In the genomic region with DNA sequence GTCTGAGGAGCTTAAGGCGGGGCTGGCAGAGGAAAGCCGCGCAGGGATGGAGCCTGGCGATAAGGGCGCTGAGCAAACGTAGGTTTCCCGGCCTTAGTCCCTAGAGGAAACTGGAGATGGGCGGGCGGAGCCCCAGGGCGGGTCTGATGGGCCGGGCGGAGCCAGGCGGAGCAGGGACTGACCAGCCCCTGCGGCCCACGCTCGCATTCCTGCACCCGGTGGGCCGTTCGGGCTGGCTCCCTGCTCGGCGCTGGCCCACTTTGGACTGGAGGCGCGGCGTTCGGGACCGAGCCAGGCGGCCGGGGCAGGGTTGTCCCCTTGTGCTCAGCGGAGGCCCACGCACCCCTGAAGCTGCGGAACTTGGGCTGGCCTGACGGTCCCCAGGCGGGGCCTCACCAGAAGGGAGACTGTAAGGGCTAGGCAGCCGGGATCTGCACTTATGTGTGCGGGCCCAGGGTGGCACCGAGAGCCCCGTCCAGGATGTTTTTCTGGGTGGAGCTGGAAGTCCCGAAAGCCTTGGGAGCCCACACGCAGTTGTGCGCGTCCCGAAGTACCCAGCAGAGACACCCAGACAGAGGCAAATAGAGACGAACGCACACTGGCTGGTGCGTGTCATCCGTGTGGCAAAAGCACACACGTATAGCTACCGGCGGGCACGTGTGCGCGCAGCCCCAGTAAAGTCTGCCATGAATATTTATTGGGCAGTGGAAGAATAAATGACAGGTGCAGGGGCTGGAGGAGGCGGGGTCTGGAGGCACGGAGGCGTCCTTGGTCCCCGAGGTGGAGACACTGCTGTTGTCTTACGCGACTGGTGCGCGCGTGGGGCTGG, we compare ENCODE assay signal across 9 cellular contexts. TPM values are rescaled to one million over a fixed set of nuclear protein-coding genes. Genes with fewer than 3 reads are reported as not detected.
DNase-seq lines count a peak whose midpoint lies in the region; ATAC-seq, FAIRE-seq and TF ChIP-seq lines count a peak whose summit lies in the region.
"Had no signal": no experiment of that assay in that cellular context is flagged by ENCODE, and none has a peak within 500 bp of the region (broad histone marks: within the 10 kb centered on the region; RNA-seq: fewer than 3 reads in every experiment).

No MANE protein-coding gene starts in this region.

- peaks cover 15 to 18% of the 10 kb centered on the region in 2 donors for H3K4me1 Mint-ChIP-seq in natural killer cell treated with Interleukin-12 subunit alpha and Interleukin-12 subunit beta and Interleukin-15 and Interleukin-18, amount 100 ng/mL, for 72 hours (ENCODE audit: low read depth in 2 of 2)

- H3K79me2 ChIP-seq in fibroblast of lung (ENCODE audit: control insufficient read depth, insufficient read depth, low read length), result no peaks in the 10 kb centered on the region

- H2AFZ ChIP-seq in fibroblast of lung (ENCODE audit: low read length), result no peak overlapping the region

- H3K27me3 Mint-ChIP-seq in natural killer cell treated with Interleukin-12 subunit alpha and Interleukin-12 subunit beta and Interleukin-15 and Interleukin-18, amount 100 ng/mL, for 72 hours, result peaks cover 7 to 21% of the 10 kb centered on the region in 2 donors

- no peak overlapping the region for H3K9ac ChIP-seq in fibroblast of lung (ENCODE audit: insufficient read depth, low read length)

- H3K27ac Mint-ChIP-seq in natural killer cell treated with Interleukin-12 subunit alpha and Interleukin-12 subunit beta and Interleukin-15 and Interleukin-18, amount 100 ng/mL, for 72 hours, result peak overlapping the region in 1 of 2 donors; percentile 43

- peak; percentile 53 to 63 for ATAC-seq in natural killer cell treated with Interleukin-12 subunit alpha and Interleukin-12 subunit beta and Interleukin-15 and Interleukin-18, amount 100 ng/mL, for 72 hours
- no peak for ATAC-seq in HG02884 (IDR thresholded peaks at IDR 0.05; ENCODE audit: unreplicated experiment)

- H3K4me3 Mint-ChIP-seq in natural killer cell treated with Interleukin-12 subunit alpha and Interleukin-12 subunit beta and Interleukin-15 and Interleukin-18, amount 100 ng/mL, for 72 hours, result peak overlapping the region; percentile 81

- H3K9me3 ChIP-seq in WERI-Rb-1 (ENCODE audit: severe bottlenecking), result no peaks in the 10 kb centered on the region
- H3K9me3 ChIP-seq in fibroblast of lung (ENCODE audit: control insufficient read depth, insufficient read depth, low read depth, low read length), result no peaks in the 10 kb centered on the region

- no peak for FAIRE-seq in H54 (lab: Jason Lieb, UNC)
- no peak for FAIRE-seq in GM19239 (lab: Jason Lieb, UNC)
- FAIRE-seq: islet of Langerhans had no signal

- no peak for DNase-seq in AG09309 (ENCODE audit: low read depth)
- DNase-seq in H54 (ENCODE audit: insufficient read length, low spot score), result peak; percentile 99
- no peak for DNase-seq in WERI-Rb-1
- DNase-seq in fibroblast of lung (ENCODE audit: low read depth in 2 of 2), result peak; percentile 40 to 71
- DNase-seq in natural killer cell treated with Interleukin-12 subunit alpha and Interleukin-12 subunit beta and Interleukin-15 and Interleukin-18, amount 100 ng/mL, for 72 hours (ENCODE audit: low spot score), result no peak
- DNase-seq in NCI-H187 treated with DMSO at 0.1 percent for 48 hours (lab: John Stamatoyannopoulos, UW), result no peak
- DNase-seq in GM19239 (ENCODE audit: insufficient read length, low spot score), result no peak

- H3K36me3 ChIP-seq in WERI-Rb-1 (no peaks in the 10 kb centered on the region), fibroblast of lung (ENCODE audit: control insufficient read depth, insufficient read depth, low read length) (no peaks in the 10 kb centered on the region)

- H3K36me3 Mint-ChIP-seq in natural killer cell treated with Interleukin-12 subunit alpha and Interleukin-12 subunit beta and Interleukin-15 and Interleukin-18, amount 100 ng/mL, for 72 hours, result no peaks in the 10 kb centered on the region

- H3K4me1 ChIP-seq in fibroblast of lung (ENCODE audit: control insufficient read depth, extremely low read depth, insufficient read depth, low read length), result no peaks in the 10 kb centered on the region

- TF ChIP-seq CTCF in AG09309 (IDR thresholded peaks at IDR 0.05; ENCODE audit: control insufficient read depth, insufficient read depth, low read depth, low read length, missing control alignments) (no peak), WERI-Rb-1 (IDR thresholded peaks at IDR 0.05; ENCODE audit: low read depth, low read length) (no peak), fibroblast of lung (conservative IDR thresholded peaks at IDR 0.05 in 1 of 2, IDR thresholded peaks at IDR 0.05 in 1 of 2; ENCODE audit: low read depth in 1 of 2, low read length in 2 of 2) (no peak)

- peaks cover 63% of the 10 kb centered on the region for H3K27me3 ChIP-seq in WERI-Rb-1 (ENCODE audit: insufficient read depth, low read depth, severe bottlenecking)
- H3K27me3 ChIP-seq in fibroblast of lung (ENCODE audit: control insufficient read depth, insufficient read depth, low read length), result peaks cover 32% of the 10 kb centered on the region

- no peaks in the 10 kb centered on the region for H3K9me3 Mint-ChIP-seq in natural killer cell treated with Interleukin-12 subunit alpha and Interleukin-12 subunit beta and Interleukin-15 and Interleukin-18, amount 100 ng/mL, for 72 hours

- TF ChIP-seq POLR2A in H54 (IDR thresholded peaks at IDR 0.05; ENCODE audit: low read depth, low read length), result no peak

- H3K4me2 ChIP-seq in fibroblast of lung (ENCODE audit: extremely low read depth, insufficient read depth, low read length), result peak overlapping the region; percentile 67

- no peak overlapping the region for H3K27ac ChIP-seq in WERI-Rb-1
- no peak overlapping the region for H3K27ac ChIP-seq in fibroblast of lung (ENCODE audit: insufficient read depth, low read length)

- no peaks in the 10 kb centered on the region for H4K20me1 ChIP-seq in fibroblast of lung (ENCODE audit: control insufficient read depth, extremely low read depth, insufficient read depth, low read length)

- peak overlapping the region; percentile 46 for H3K4me3 ChIP-seq in AG09309 (ENCODE audit: control insufficient read depth, low read depth, low read length)
- peak overlapping the region; percentile 10; the same call in 1 of the 2 replicates for H3K4me3 ChIP-seq in WERI-Rb-1 (ENCODE audit: low read depth, low read length)
- peak overlapping the region; percentile 3 to 51 (median 24) for H3K4me3 ChIP-seq in fibroblast of lung (replicated peaks in 1 of 4; ENCODE audit: control extremely low read depth in 1 of 4, insufficient read depth in 1 of 4, low read depth in 3 of 4, low read length in 4 of 4)

RNA-seq across cellular contexts. Expression of a gene that starts 1.4 kb away (rescaled TPM):
- not detected in 2 replicates for total RNA-seq in fibroblast of lung
- not detected in 2 replicates for polyA plus RNA-seq in fibroblast of lung
- not detected in 2 replicates for polyA plus RNA-seq in fibroblast of lung (2012)
- polyA minus RNA-seq in fibroblast of lung (ENCODE audit: low replicate concordance), result not detected in 2 replicates
- total RNA-seq in natural killer cell treated with Interleukin-12 subunit alpha and Interleukin-12 subunit beta and Interleukin-15 and Interleukin-18, amount 100 ng/mL, for 72 hours, result not detected

RNA-seq across cellular contexts. Expression of a gene that starts 1.6 kb away (rescaled TPM):
- total RNA-seq in fibroblast of lung, result under 0.01 TPM in 1 of 2 replicates, not detected in the other
- polyA plus RNA-seq in fibroblast of lung, result not detected in 2 replicates
- not detected in 2 replicates for polyA plus RNA-seq in fibroblast of lung (2012)
- polyA minus RNA-seq in fibroblast of lung (ENCODE audit: low replicate concordance), result not detected in 2 replicates
- total RNA-seq in natural killer cell treated with Interleukin-12 subunit alpha and Interleukin-12 subunit beta and Interleukin-15 and Interleukin-18, amount 100 ng/mL, for 72 hours, result under 1 TPM in 1 of 2 donors, not detected in 1; 0.06 TPM

RNA-seq across cellular contexts. Expression of a gene that starts 12.9 kb away (rescaled TPM):
- 103 and 109 TPM in 2 replicates for total RNA-seq in fibroblast of lung
- polyA plus RNA-seq in fibroblast of lung, result 15.4 and 18.4 TPM in 2 replicates
- 53.1 and 63.1 TPM in 2 replicates for polyA plus RNA-seq in fibroblast of lung (2012)
- polyA minus RNA-seq in fibroblast of lung (ENCODE audit: low replicate concordance), result 35.5 and 81.3 TPM in 2 replicates
- 10 to 100 TPM; 23.1 to 29.8 TPM for total RNA-seq in natural killer cell treated with Interleukin-12 subunit alpha and Interleukin-12 subunit beta and Interleukin-15 and Interleukin-18, amount 100 ng/mL, for 72 hours

RNA-seq across cellular contexts. Expression of a gene that starts 35.6 kb away (rescaled TPM):
- 34.4 and 44.3 TPM in 2 replicates for total RNA-seq in fibroblast of lung
- 199 and 263 TPM in 2 replicates for polyA plus RNA-seq in fibroblast of lung
- 506 and 756 TPM in 2 replicates for polyA plus RNA-seq in fibroblast of lung (2012)
- 213 and 344 TPM in 2 replicates for polyA minus RNA-seq in fibroblast of lung (ENCODE audit: low replicate concordance)
- total RNA-seq in natural killer cell treated with Interleukin-12 subunit alpha and Interleukin-12 subunit beta and Interleukin-15 and Interleukin-18, amount 100 ng/mL, for 72 hours, result 100 to 1,000 TPM; 625 to 840 TPM

RNA-seq across cellular contexts. Expression of a gene that starts 44.3 kb away (rescaled TPM):
- total RNA-seq in fibroblast of lung, result under 0.01 TPM in 1 of 2 replicates, not detected in the other
- polyA plus RNA-seq in fibroblast of lung, result 0.02 TPM in 1 of 2 replicates, not detected in the other
- polyA plus RNA-seq in fibroblast of lung (2012), result 0.03 TPM in 1 of 2 replicates, not detected in the other
- polyA minus RNA-seq in fibroblast of lung (ENCODE audit: low replicate concordance), result not detected in 2 replicates
- total RNA-seq in natural killer cell treated with Interleukin-12 subunit alpha and Interleukin-12 subunit beta and Interleukin-15 and Interleukin-18, amount 100 ng/mL, for 72 hours, result 10 to 100 TPM; 63.9 to 77.8 TPM

Comparison
In these comparisons a context has a peak if more than half of its experiments do, and no peak if none do; other contexts are left out.
1. DNase-seq: peak in H54 (single experiment) and fibroblast of lung (2 of 2); none in AG09309 (single experiment), WERI-Rb-1 (single experiment), natural killer cell treated with Interleukin-12 subunit alpha and Interleukin-12 subunit beta and Interleukin-15 and Interleukin-18, amount 100 ng/mL, for 72 hours (single experiment), NCI-H187 treated with DMSO at 0.1 percent for 48 hours (single experiment) and GM19239 (single experiment).
2. Peak in every context shown above with its lines, with median percentiles within 50 percentile points of each other: H3K4me3 ChIP-seq.